27 cellular contexts compared by ENCODE assay signal in genomic region chr5:162214551-162214950, GRCh38.
"Had no signal": no experiment of that assay in that cellular context is flagged by ENCODE, and none has a peak within 500 bp of the region (broad histone marks: within the 10 kb centered on the region; RNA-seq: fewer than 3 reads in every experiment).

No MANE protein-coding gene starts in this region.

- H3K4me3 ChIP-seq: colonic mucosa, coronary artery, dorsolateral prefrontal cortex, esophagus muscularis mucosa, esophagus squamous epithelium, gastrocnemius medialis, gastroesophageal sphincter, heart left ventricle, heart right ventricle had no signal

- H3K27me3 ChIP-seq: colonic mucosa, esophagus muscularis mucosa, esophagus squamous epithelium, foreskin keratinocyte, gastrocnemius medialis, gastroesophageal sphincter, heart left ventricle, heart right ventricle had no signal

- H3K36me3 ChIP-seq: colonic mucosa, esophagus muscularis mucosa, esophagus squamous epithelium, gastrocnemius medialis, gastroesophageal sphincter, heart left ventricle, heart right ventricle had no signal

- DNase-seq: colonic mucosa; cortex of kidney; dermis blood vessel endothelial cell; dorsolateral prefrontal cortex; effector CD4-positive, alpha-beta T cell; effector CD8-positive, alpha-beta T cell; effector memory CD4-positive, alpha-beta T cell; effector memory CD8-positive, alpha-beta T cell; endodermal cell; erythroblast; esophagus squamous epithelium; foreskin fibroblast; foreskin keratinocyte; foreskin melanocyte; gastrocnemius medialis; glutamatergic neuron; head of caudate nucleus; heart left ventricle; heart right ventricle had no signal

- ATAC-seq: effector memory CD8-positive, alpha-beta T cell; esophagus mucosa; foreskin keratinocyte; gastrocnemius medialis; gastroesophageal sphincter; heart left ventricle; heart right ventricle had no signal

- FAIRE-seq: endometrium, endothelial cell of umbilical vein, frontal cortex had no signal

- H3K9me3 ChIP-seq: colonic mucosa, esophagus muscularis mucosa, esophagus squamous epithelium, gastrocnemius medialis, gastroesophageal sphincter, heart left ventricle, heart right ventricle had no signal

- H3K4me1 ChIP-seq: colonic mucosa, esophagus muscularis mucosa, esophagus squamous epithelium, foreskin keratinocyte, gastrocnemius medialis, gastroesophageal sphincter, heart left ventricle, heart right ventricle had no signal

- H3K27ac ChIP-seq: colonic mucosa, coronary artery, dorsolateral prefrontal cortex, epithelial cell of prostate, esophagus muscularis mucosa, esophagus squamous epithelium, foreskin keratinocyte, gastrocnemius medialis, gastroesophageal sphincter, heart left ventricle, heart right ventricle had no signal
